Comparison of ENCODE assay signal across 9 cellular contexts in genomic region chr10:24958701-24959392, GRCh38. TPM values are rescaled to one million over a fixed set of nuclear protein-coding genes. Genes with fewer than 3 reads are reported as not detected.
DNase-seq lines count a peak whose midpoint lies in the region; ATAC-seq and TF ChIP-seq lines count a peak whose summit lies in the region.
"Had no signal": no experiment of that assay in that cellular context is flagged by ENCODE, and none has a peak within 500 bp of the region (broad histone marks: within the 10 kb centered on the region; RNA-seq: fewer than 3 reads in every experiment).

No MANE protein-coding gene starts in this region.

- no peaks in the 10 kb centered on the region for H3K9me3 ChIP-seq in gastrocnemius medialis

- peak overlapping the region; percentile 62 to 82 (median 74) for H3K27ac ChIP-seq in gastrocnemius medialis

- H3K27me3 Mint-ChIP-seq in brain: no peaks in the 10 kb centered on the region
- H3K27me3 Mint-ChIP-seq: T-cell had no signal

- TF ChIP-seq POLR2A in gastrocnemius medialis (IDR thresholded peaks at IDR 0.05) (peak in 1 of 2 donors; percentile 8), GM18505 (IDR thresholded peaks at IDR 0.05; ENCODE audit: borderline replicate concordance, extremely low read depth, insufficient read depth, insufficient read length) (no peak)

- H3K36me3 Mint-ChIP-seq in brain: no peaks in the 10 kb centered on the region
- H3K36me3 Mint-ChIP-seq: T-cell had no signal

- peak overlapping the region; percentile 5 to 81 (median 62) for H3K4me3 Mint-ChIP-seq in brain
- H3K4me3 Mint-ChIP-seq: T-cell had no signal

- peak; percentile 28 for DNase-seq in GM03348 (ENCODE audit: low spot score)
- peak; percentile 85 for DNase-seq in inferior parietal cortex (ENCODE audit: extremely low spot score)
- DNase-seq in gastrocnemius medialis: peak; percentile 56 to 70
- DNase-seq in central memory CD4-positive, alpha-beta T cell: no peak
- no peak for DNase-seq in COR-L47 (lab: John Stamatoyannopoulos, UW)
- DNase-seq in NCI-H2227 (lab: John Stamatoyannopoulos, UW; ENCODE audit: unreplicated experiment): no peak
- DNase-seq: T-cell had no signal

- peak overlapping the region; percentile 86 to 98 (median 93) for H3K27ac Mint-ChIP-seq in brain
- H3K27ac Mint-ChIP-seq: T-cell had no signal

- intact Hi-C loops in gastrocnemius medialis (cut with DNase I; ENCODE audit: low total_unique reads): no loop called here

- TF ChIP-seq CTCF in brain (conservative IDR thresholded peaks at IDR 0.05) (no peak), gastrocnemius medialis (IDR thresholded peaks at IDR 0.05 in 4 of 5, conservative IDR thresholded peaks at IDR 0.05 in 1 of 5) (no peak)

- H3K4me1 Mint-ChIP-seq in brain: peaks cover 51% of the 10 kb centered on the region

- no peaks in the 10 kb centered on the region for H3K9me3 Mint-ChIP-seq in brain
- H3K9me3 Mint-ChIP-seq: T-cell had no signal

- no peaks in the 10 kb centered on the region for H3K27me3 ChIP-seq in gastrocnemius medialis

- H3K36me3 ChIP-seq in gastrocnemius medialis: no peaks in the 10 kb centered on the region

- peak; percentile 94 to 98 for ATAC-seq in gastrocnemius medialis
- ATAC-seq in GM18505 (IDR thresholded peaks at IDR 0.05; ENCODE audit: unreplicated experiment): no peak
- ATAC-seq: T-cell had no signal

- H3K4me3 ChIP-seq in gastrocnemius medialis: peak overlapping the region in 3 of 4 donors; percentile 4 to 27 (median 16)

- H3K4me1 ChIP-seq in gastrocnemius medialis: peaks cover 13 to 16% of the 10 kb centered on the region in 2 donors

- in situ Hi-C loops in gastrocnemius medialis (cut with MboI; ENCODE audit: low sequenced_read_pairs in 4 of 4): loop anchor here in 1 of 4 donors (10.0 kb wide), 1 partner anchor 314 kb away; no protein-coding TSS in a partner anchor

RNA-seq across cellular contexts. Expression of gene PRTFDC1, which starts 6.4 kb away (rescaled TPM):
- 30.7 TPM for polyA plus RNA-seq in brain (ENCODE audit: insufficient read depth, low read depth, low replicate concordance)
- total RNA-seq in gastrocnemius medialis: 1 to 10 TPM in 2 of 4 donors, under 1 TPM in 1, not detected in 1; 0.31 to 5.4 (median 2.3) TPM

RNA-seq across cellular contexts. Expression of gene ENKUR, which starts 57.1 kb away (rescaled TPM):
- 1.6 TPM for polyA plus RNA-seq in brain (ENCODE audit: insufficient read depth, low read depth, low replicate concordance)
- not detected for total RNA-seq in gastrocnemius medialis

RNA-seq across cellular contexts. Expression of gene THNSL1, which starts 57.6 kb away (rescaled TPM):
- polyA plus RNA-seq in brain (ENCODE audit: insufficient read depth, low read depth, low replicate concordance): 5.3 TPM
- 1 to 10 TPM in 3 of 4 donors, under 1 TPM in 1; 0.82 to 2.0 (median 1.7) TPM for total RNA-seq in gastrocnemius medialis

Comparison
In these comparisons a context has a peak if more than half of its experiments do, and no peak if none do; other contexts are left out.
1. DNase-seq: peak in GM03348 (single experiment), inferior parietal cortex (single experiment) and gastrocnemius medialis (2 of 2); none in central memory CD4-positive, alpha-beta T cell (single experiment), COR-L47 (single experiment) and NCI-H2227 (single experiment).